ENCODE assay signal across 33 cellular contexts in genomic region chr4:172770787-172771186, GRCh38.
"Had no signal": no experiment of that assay in that cellular context is flagged by ENCODE, and none has a peak within 500 bp of the region (broad histone marks: within the 10 kb centered on the region; RNA-seq: fewer than 3 reads in every experiment).

No MANE protein-coding gene starts in this region.

- H3K9me3 ChIP-seq: adrenal gland, ascending aorta, body of pancreas, breast epithelium had no signal

- H3K36me3 ChIP-seq: adrenal gland, ascending aorta, brain microvascular endothelial cell, breast epithelium, cardiac muscle cell had no signal

- FAIRE-seq: astrocyte, bronchial epithelial cell had no signal

- H3K27me3 ChIP-seq: adrenal gland, ascending aorta, body of pancreas, brain microvascular endothelial cell, breast epithelium, cardiac muscle cell had no signal

- H3K27ac ChIP-seq: adrenal gland, ascending aorta, body of pancreas, brain microvascular endothelial cell, breast epithelium, cardiac muscle cell had no signal

- H3K4me1 ChIP-seq: adrenal gland, ascending aorta, body of pancreas, breast epithelium had no signal

- DNase-seq: activated effector memory CD4-positive, alpha-beta T cell treated with anti-CD3 and anti-CD28 coated beads, Interleukin-2, amount 50 U/mL, for 16 hours; activated effector memory CD4-positive, alpha-beta T cell treated with Interleukin-2 at 50 U/mL for 16 hours; activated gamma-delta T cell; activated gamma-delta T cell treated with Interleukin-2 at 50 U/mL for 16 hours; activated naive CD4-positive, alpha-beta T cell; activated naive CD4-positive, alpha-beta T cell treated with anti-CD3 and anti-CD28 coated beads for 36 hours; activated naive CD4-positive, alpha-beta T cell treated with anti-CD3 and anti-CD28 coated beads, Interleukin-2, amount 10 ng/mL, durations not matched to agents 7 days and 5 days; activated naive CD4-positive, alpha-beta T cell treated with anti-CD3 and anti-CD28 coated beads, Interleukin-2, amount 50 U/mL, for 16 hours; activated naive CD4-positive, alpha-beta T cell treated with Interleukin-2 at 50 U/mL for 16 hours; activated naive CD8-positive, alpha-beta T cell treated with anti-CD3 and anti-CD28 coated beads for 36 hours; activated naive CD8-positive, alpha-beta T cell treated with anti-CD3 and anti-CD28 coated beads, Interleukin-2, amount 10 ng/mL, durations not matched to agents 7 days and 5 days; activated naive CD8-positive, alpha-beta T cell treated with anti-CD3 and anti-CD28 coated beads, Interleukin-2, amount 50 U/mL, for 24 hours; activated T-cell treated with anti-CD3 and anti-CD28 coated beads, Interleukin-2, amount 50 U/mL, for 24 hours; activated T-cell treated with anti-CD3 and anti-CD28 coated beads, Interleukin-2, amount 50 U/mL, for 4 hours; activated T-cell treated with anti-CD3 and anti-CD28 coated beads, Interleukin-2, amount 50 U/mL, for 48 hours; activated T-cell treated with anti-CD3 and anti-CD28 coated beads, Interleukin-2, amount 50 U/mL, for 72 hours; adrenal gland; amniotic stem cell; amygdala; anterior cingulate cortex; aorta; body of pancreas; brain microvascular endothelial cell; caudate nucleus; central memory CD4-positive, alpha-beta T cell; cerebellar nuclear complex had no signal

- H3K4me3 ChIP-seq: adrenal gland, ascending aorta, body of pancreas, breast epithelium, cardiac muscle cell had no signal

- ATAC-seq: activated naive CD4-positive, alpha-beta T cell treated with anti-CD3 and anti-CD28 coated beads, Interleukin-2, amount 50 U/mL, for 72 hours; activated naive CD8-positive, alpha-beta T cell treated with anti-CD3 and anti-CD28 coated beads, Interleukin-2, amount 50 U/mL, for 24 hours; activated T-cell treated with anti-CD3 and anti-CD28 coated beads, Interleukin-2, amount 50 U/mL, for 4 hours; activated T-cell treated with anti-CD3 and anti-CD28 coated beads, Interleukin-2, amount 50 U/mL, for 72 hours; activated T-helper 17 cell treated with anti-CD3 and anti-CD28 coated beads, Interleukin-2, amount 50 U/mL, for 72 hours; body of pancreas had no signal
